Comparison of ENCODE assay signal across 20 cellular contexts in genomic region chr3:109188726-109189125, GRCh38. TPM values are rescaled to one million over a fixed set of nuclear protein-coding genes. Genes with fewer than 3 reads are reported as not detected.
A peak's percentile ranks its signal among the peaks of the same experiment; 100 is the strongest.
DNase-seq lines count a peak whose midpoint lies in the region; ATAC-seq, FAIRE-seq and TF ChIP-seq lines count a peak whose summit lies in the region.
"Had no signal": no experiment of that assay in that cellular context is flagged by ENCODE, and none has a peak within 500 bp of the region (broad histone marks: within the 10 kb centered on the region; RNA-seq: fewer than 3 reads in every experiment).

No MANE protein-coding gene starts in this region.

- H3K4me1 Mint-ChIP-seq in chondrocyte (ENCODE audit: low read depth) = no peaks in the 10 kb centered on the region

- no peak overlapping the region for H3K27ac Mint-ChIP-seq in chondrocyte (ENCODE audit: unreplicated experiment)

- H3K9me3 Mint-ChIP-seq in chondrocyte (ENCODE audit: low read depth) = peaks cover 3% of the 10 kb centered on the region

- TF ChIP-seq CTCF in chondrocyte (IDR thresholded peaks at IDR 0.05) = no peak

- no peaks in the 10 kb centered on the region for H3K4me1 ChIP-seq in small intestine (ENCODE audit: control insufficient read depth in 2 of 2, insufficient read depth in 1 of 2, low read depth in 1 of 2, low read length in 1 of 2)
- H3K4me1 ChIP-seq: left lung, sigmoid colon had no signal

- H3K4me3 ChIP-seq in small intestine (ENCODE audit: low read depth in 1 of 2, low read length in 2 of 2) = no peak overlapping the region
- H3K4me3 ChIP-seq: left lung, sigmoid colon, SK-N-MC had no signal

- ATAC-seq in HG02763 (IDR thresholded peaks at IDR 0.05; ENCODE audit: unreplicated experiment) = no peak
- ATAC-seq in HG02588 (IDR thresholded peaks at IDR 0.05; ENCODE audit: unreplicated experiment) = no peak
- ATAC-seq: left lung, PC-3 had no signal

- no peaks in the 10 kb centered on the region for H3K36me3 ChIP-seq in small intestine (ENCODE audit: control insufficient read depth in 2 of 2, insufficient read depth in 2 of 2, low read length in 2 of 2)
- H3K36me3 ChIP-seq: left lung, sigmoid colon had no signal

- H3K36me3 Mint-ChIP-seq in chondrocyte (ENCODE audit: low read depth) = no peaks in the 10 kb centered on the region

- no peak for FAIRE-seq in small intestine (lab: Jason Lieb, UNC)
- FAIRE-seq: endothelial cell of umbilical vein, urothelium cell line had no signal

- no peaks in the 10 kb centered on the region for H3K27me3 ChIP-seq in small intestine (ENCODE audit: control insufficient read depth in 2 of 2, insufficient read depth in 2 of 2, low read length in 2 of 2)
- H3K27me3 ChIP-seq: left lung, sigmoid colon had no signal

- DNase-seq in NCI-H748 (lab: John Stamatoyannopoulos, UW; ENCODE audit: unreplicated experiment) (peak; percentile 70), NCI-H748 treated with DMSO at 0.1 percent for 48 hours (lab: John Stamatoyannopoulos, UW) (no peak), NCI-H446 treated with DMSO at 0.1 percent for 48 hours (lab: John Stamatoyannopoulos, UW) (peak; percentile 7), cerebellum (ENCODE audit: low spot score) (peak; percentile 84), small intestine (peak; percentile 4), chondrocyte (ENCODE audit: low spot score) (no peak)
- DNase-seq: activated CD4-positive, alpha-beta T cell treated with anti-CD3 and anti-CD28 coated beads for 48 hours; activated CD8-positive, alpha-beta memory T cell treated with anti-CD3 and anti-CD28 coated beads, Interleukin-2, amount 50 U/mL, for 4 hours; foreskin fibroblast; left lung; NCI-H2227 treated with DMSO at 0.1 percent for 48 hours; PC-3; sigmoid colon; stimulated activated CD4-positive, alpha-beta T cell treated with anti-CD3 and anti-CD28 coated beads, Interleukin-4, amount 100 ng/mL, for 1 hour had no signal

- WGBS in small intestine, 3 donors = 65 to 73% (median 73%) methylated on average over 6 of the region's 6 CpGs

- no peak overlapping the region for H3K4me3 Mint-ChIP-seq in chondrocyte (ENCODE audit: unreplicated experiment)

- H3K27ac ChIP-seq in small intestine (ENCODE audit: low read depth in 1 of 2, low read length in 1 of 2) = no peak overlapping the region
- H3K27ac ChIP-seq: left lung, sigmoid colon, SK-N-MC had no signal

- H3K9me3 ChIP-seq in small intestine (ENCODE audit: control insufficient read depth, low read depth) = no peaks in the 10 kb centered on the region
- H3K9me3 ChIP-seq: left lung, sigmoid colon had no signal

- H3K27me3 Mint-ChIP-seq in chondrocyte (ENCODE audit: low read depth) = no peaks in the 10 kb centered on the region

RNA-seq across cellular contexts. Expression of gene C3orf85, which starts 52.2 kb away (rescaled TPM):
- total RNA-seq in cerebellum = not detected
- 100 to 1,000 TPM in 2 of 3 donors, 10 to 100 TPM in 1; 10.3 to 131 (median 121) TPM for polyA plus RNA-seq in small intestine
- total RNA-seq in chondrocyte = not detected in 3 replicates
- total RNA-seq: endothelial cell of umbilical vein, left lung, osteoblast, PC-3, sigmoid colon had no signal
- polyA plus RNA-seq: endothelial cell of umbilical vein had no signal

Comparison
In these comparisons a context has a peak if more than half of its experiments do, and no peak if none do; other contexts are left out.
1. DNase-seq: peak in NCI-H748 (single experiment), NCI-H446 treated with DMSO at 0.1 percent for 48 hours (single experiment), cerebellum (single experiment) and small intestine (single experiment); none in NCI-H748 treated with DMSO at 0.1 percent for 48 hours (single experiment) and chondrocyte (single experiment).